20 cellular contexts compared by ENCODE assay signal in genomic region chr4:99593781-99594636, GRCh38. TPM values are rescaled to one million over a fixed set of nuclear protein-coding genes. Genes with fewer than 3 reads are reported as not detected.
DNase-seq lines count a peak whose midpoint lies in the region; ATAC-seq, FAIRE-seq and TF ChIP-seq lines count a peak whose summit lies in the region.
"Had no signal": no experiment of that assay in that cellular context is flagged by ENCODE, and none has a peak within 500 bp of the region (broad histone marks: within the 10 kb centered on the region; RNA-seq: fewer than 3 reads in every experiment).

No MANE protein-coding gene starts in this region.

- H3K4me3 ChIP-seq in A549: no peak overlapping the region
- H3K4me3 ChIP-seq: gastrocnemius medialis had no signal

- TF ChIP-seq EP300 in A549 (IDR thresholded peaks at IDR 0.05): no peak

- DNase-seq in A549 (ENCODE audit: low read depth in 1 of 2, low spot score in 1 of 2): no peak
- no peak for DNase-seq in type B pancreatic cell (ENCODE audit: extremely low spot score, unreplicated experiment)
- no peak for DNase-seq in nucleus accumbens (lab: John Stamatoyannopoulos, UW)
- no peak for DNase-seq in 8988T
- no peak for DNase-seq in DMS 273 treated with DMSO at 0.1 percent for 48 hours (lab: John Stamatoyannopoulos, UW)
- DNase-seq: activated CD4-positive, alpha-beta T cell treated with anti-CD3 and anti-CD28 coated beads, Interleukin-2, amount 10 ng/mL, durations not matched to agents 24 days and 14 days; activated naive CD8-positive, alpha-beta T cell treated with anti-CD3 and anti-CD28 coated beads for 36 hours; CD4-positive, alpha-beta T cell; gastrocnemius medialis; mammary epithelial cell; SHP77 treated with DMSO at 0.1 percent for 48 hours; stimulated activated CD4-positive, alpha-beta T cell treated with anti-CD3 and anti-CD28 coated beads, Interleukin-4, amount 100 ng/mL, for 1 hour; T-helper 9 cell; trophoblast cell had no signal

- TF ChIP-seq CTCF in A549 (IDR thresholded peaks at IDR 0.05) (no peak), type B pancreatic cell (conservative IDR thresholded peaks at IDR 0.05) (no peak)

- no peaks in the 10 kb centered on the region for H3K27me3 Mint-ChIP-seq in type B pancreatic cell
- H3K27me3 Mint-ChIP-seq: CD4-positive, alpha-beta T cell had no signal

- H3K4me1 ChIP-seq in A549: no peaks in the 10 kb centered on the region
- H3K4me1 ChIP-seq: gastrocnemius medialis had no signal

- CTCF ChIA-PET in A549 (lab: Yijun Ruan, JAX): no interaction called here

- no peak overlapping the region for H3K4me2 ChIP-seq in A549

- TF ChIP-seq RAD21 in A549 (conservative IDR thresholded peaks at IDR 0.05 in 1 of 2, IDR thresholded peaks at IDR 0.05 in 1 of 2): no peak

- TF ChIP-seq POLR2A in A549 (IDR thresholded peaks at IDR 0.05; ENCODE audit: low read length): no peak

- H3K9me3 Mint-ChIP-seq in type B pancreatic cell: no peaks in the 10 kb centered on the region
- H3K9me3 Mint-ChIP-seq: activated CD4-positive, alpha-beta T cell treated with anti-CD3 and anti-CD28 coated beads, Interleukin-2, amount 10 ng/mL, durations not matched to agents 24 days and 14 days; activated naive CD8-positive, alpha-beta T cell treated with anti-CD3 and anti-CD28 coated beads for 36 hours; CD4-positive, alpha-beta T cell had no signal

- ATAC-seq in A549 (no peak), GM19351 (IDR thresholded peaks at IDR 0.05; ENCODE audit: unreplicated experiment) (peak; percentile 51), HG02798 (IDR thresholded peaks at IDR 0.05; ENCODE audit: poor library complexity, unreplicated experiment) (peak; percentile 86), HG03460 (IDR thresholded peaks at IDR 0.05; ENCODE audit: unreplicated experiment) (peak; percentile 67)
- ATAC-seq: gastrocnemius medialis, sciatic nerve had no signal

- H3K27ac ChIP-seq in A549: no peak overlapping the region

- WGBS in A549 (ENCODE audit: missing lambda C conversion rate): 62% methylated on average over 4 of the region's 4 CpGs

- no peaks in the 10 kb centered on the region for H3K9me3 ChIP-seq in A549
- H3K9me3 ChIP-seq: gastrocnemius medialis had no signal

- H3K4me3 Mint-ChIP-seq in type B pancreatic cell: no peak overlapping the region
- H3K4me3 Mint-ChIP-seq: activated CD4-positive, alpha-beta T cell treated with anti-CD3 and anti-CD28 coated beads, Interleukin-2, amount 10 ng/mL, durations not matched to agents 24 days and 14 days; activated naive CD8-positive, alpha-beta T cell treated with anti-CD3 and anti-CD28 coated beads for 36 hours; CD4-positive, alpha-beta T cell had no signal

- FAIRE-seq in A549 (lab: Jason Lieb, UNC): no peak
- FAIRE-seq: endometrium, GM12892 had no signal

- H3K36me3 Mint-ChIP-seq in type B pancreatic cell: no peaks in the 10 kb centered on the region
- H3K36me3 Mint-ChIP-seq: activated naive CD8-positive, alpha-beta T cell treated with anti-CD3 and anti-CD28 coated beads for 36 hours had no signal

- no peak overlapping the region for H3K27ac Mint-ChIP-seq in type B pancreatic cell
- H3K27ac Mint-ChIP-seq: activated CD4-positive, alpha-beta T cell treated with anti-CD3 and anti-CD28 coated beads, Interleukin-2, amount 10 ng/mL, durations not matched to agents 24 days and 14 days; activated naive CD8-positive, alpha-beta T cell treated with anti-CD3 and anti-CD28 coated beads for 36 hours; CD4-positive, alpha-beta T cell had no signal

- POLR2A ChIA-PET in A549 (lab: Yijun Ruan, JAX): no interaction called here

- no peaks in the 10 kb centered on the region for H3K4me1 Mint-ChIP-seq in type B pancreatic cell (ENCODE audit: unreplicated experiment)
- H3K4me1 Mint-ChIP-seq: activated CD4-positive, alpha-beta T cell treated with anti-CD3 and anti-CD28 coated beads, Interleukin-2, amount 10 ng/mL, durations not matched to agents 24 days and 14 days; activated naive CD8-positive, alpha-beta T cell treated with anti-CD3 and anti-CD28 coated beads for 36 hours had no signal

TF ChIP-seq in A549, 52 proteins besides CTCF, POLR2A, EP300 and RAD21:
- TF ChIP-seq TFCP2L1 (CRISPR knock-in tag; IDR thresholded peaks at IDR 0.05): no peak
- TF ChIP-seq MAFK (IDR thresholded peaks at IDR 0.05; ENCODE audit: partially characterized antibody): peak; percentile 80

RNA-seq across cellular contexts. Expression of gene MTTP, which starts 19.4 kb away (rescaled TPM):
- polyA plus RNA-seq in A549 (2011; rRNA removed) (0.04 TPM in 1 of 2 replicates, not detected in the other), A549 (2017; fragmentation: RNase III; extraction: RNeasy Plus Mini Kit Qiagen cat#74134 plus additional on column Dnase treatment) (0.03 TPM in 1 of 3 replicates, not detected in the others)
- not detected in 2 replicates for polyA plus RNA-seq in A549 (2012; cell fraction: cytosol; rRNA removed)
- polyA plus RNA-seq in A549 (2012; cell fraction: nucleus; rRNA removed): 0.01 TPM in 1 of 2 replicates, not detected in the other
- not detected in 2 replicates for polyA minus RNA-seq in A549 (2011; rRNA and poly(A)+ RNA removed)
- total RNA-seq in type B pancreatic cell (ENCODE audit: low replicate concordance): 16.0 and 54.4 TPM in 2 replicates
- total RNA-seq: activated CD4-positive, alpha-beta T cell treated with anti-CD3 and anti-CD28 coated beads, Interleukin-2, amount 10 ng/mL, durations not matched to agents 24 days and 14 days; CD4-positive, alpha-beta T cell; mammary epithelial cell had no signal

RNA-seq across cellular contexts. Expression of gene TRMT10A, which starts 30.2 kb away (rescaled TPM):
- polyA plus RNA-seq in A549 (2011; rRNA removed) (7.2 and 10.6 TPM in 2 replicates), A549 (2017; fragmentation: RNase III; extraction: RNeasy Plus Mini Kit Qiagen cat#74134 plus additional on column Dnase treatment) (6.1 to 7.4 TPM (median 6.8 TPM) in 3 replicates)
- 2.0 and 2.2 TPM in 2 replicates for polyA plus RNA-seq in A549 (2012; cell fraction: cytosol; rRNA removed)
- polyA plus RNA-seq in A549 (2012; cell fraction: nucleus; rRNA removed): 0.73 and 1.4 TPM in 2 replicates
- 1.9 and 2.2 TPM in 2 replicates for polyA minus RNA-seq in A549 (2011; rRNA and poly(A)+ RNA removed)
- 7.4 and 10.1 TPM in 2 replicates for total RNA-seq in type B pancreatic cell (ENCODE audit: low replicate concordance)

Comparison
In these comparisons a context has a peak if more than half of its experiments do, and no peak if none do; other contexts are left out.
1. ATAC-seq: peak in GM19351 (single experiment), HG02798 (single experiment) and HG03460 (single experiment); none in A549 (0 of 2).